Comparison of ENCODE assay signal across 17 cellular contexts in the genomic region with DNA sequence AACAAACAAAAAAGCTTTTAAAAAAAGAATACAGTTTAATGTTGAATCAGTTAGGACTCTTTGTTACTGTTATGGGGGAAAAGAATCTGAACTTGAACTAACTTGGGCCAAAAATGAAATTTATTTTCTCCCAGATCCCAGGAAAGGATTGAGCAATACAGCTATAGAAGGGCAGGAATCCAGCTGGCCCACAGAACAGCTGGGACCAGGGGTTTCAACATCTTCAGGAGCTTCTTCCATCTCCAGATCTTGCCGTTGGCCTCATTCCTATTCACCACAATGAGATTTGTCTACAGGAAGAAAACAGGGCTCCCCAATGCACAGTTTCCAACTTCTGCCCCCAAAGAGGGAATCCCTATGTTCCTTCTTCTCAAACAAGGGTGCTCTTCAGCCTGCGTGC. TPM values are rescaled to one million over a fixed set of nuclear protein-coding genes. Genes with fewer than 3 reads are reported as not detected.
DNase-seq lines count a peak whose midpoint lies in the region; ATAC-seq and TF ChIP-seq lines count a peak whose summit lies in the region.
"Had no signal": no experiment of that assay in that cellular context is flagged by ENCODE, and none has a peak within 500 bp of the region (broad histone marks: within the 10 kb centered on the region; RNA-seq: fewer than 3 reads in every experiment).

No MANE protein-coding gene starts in this region.

- intact Hi-C loops in left colon (cut with DNase I, micrococcal nuclease): no loop called here

- H3K9me3 ChIP-seq in tibial nerve: no peaks in the 10 kb centered on the region

- no peak for TF ChIP-seq CTCF in tibial nerve (IDR thresholded peaks at IDR 0.05)

- no peak for TF ChIP-seq POLR2A in tibial nerve (IDR thresholded peaks at IDR 0.05)

- no peak for ATAC-seq in left colon
- ATAC-seq: GM12878 had no signal

- peak overlapping the region in 2 of 4 donors; percentile 1 to 43 for H3K27ac ChIP-seq in tibial nerve

- peak; percentile 68 for DNase-seq in HCEC 1CT
- DNase-seq in epidermal melanocyte (ENCODE audit: insufficient read length, low spot score): peak; percentile 55
- peak; percentile 11 to 32 for DNase-seq in left colon
- DNase-seq in tibial nerve (ENCODE audit: low spot score in 2 of 2): peak; percentile 46 to 86
- DNase-seq in OCI-M2 (lab: John Stamatoyannopoulos, UW; ENCODE audit: unreplicated experiment): no peak
- DNase-seq in SHP77 (lab: John Stamatoyannopoulos, UW): no peak
- DNase-seq in activated CD4-positive, alpha-beta T cell treated with anti-CD3 and anti-CD28 coated beads, Interleukin-2, amount 50 U/mL, for 4 hours: no peak
- DNase-seq: activated CD4-positive, alpha-beta T cell treated with anti-CD3 and anti-CD28 coated beads, Interleukin-2, amount 50 U/mL, for 48 hours; anterior cingulate cortex; CD4-positive, CD25-positive, alpha-beta regulatory T cell; dermis blood vessel endothelial cell; DND-41; foreskin melanocyte; NCI-H2029; NCI-H748 treated with DMSO at 0.1 percent for 48 hours; nucleus accumbens had no signal

- TF ChIP-seq EP300 in tibial nerve (IDR thresholded peaks at IDR 0.05): peak in 1 of 2 donors; percentile 85

- H3K36me3 ChIP-seq in tibial nerve: no peaks in the 10 kb centered on the region

- H3K4me1 ChIP-seq in tibial nerve: peaks cover 0 to 12% (median 3%) of the 10 kb centered on the region in 4 donors

- H3K4me3 ChIP-seq in tibial nerve: no peak overlapping the region
- H3K4me3 ChIP-seq: GM12878 had no signal

- H3K27me3 ChIP-seq in tibial nerve: no peaks in the 10 kb centered on the region

- WGBS in tibial nerve, 2 donors: 62 to 81% methylated on average over 2 of the region's 2 CpGs

RNA-seq across cellular contexts. Expression of a gene that starts 43.2 kb away (rescaled TPM):
- total RNA-seq in left colon (10 to 100 TPM in 1 of 2 donors, 1 to 10 TPM in 1; 9.4 to 25.2 TPM), tibial nerve (100 to 1,000 TPM; 214 to 268 (median 232) TPM)

Comparison
In these comparisons a context has a peak if more than half of its experiments do, and no peak if none do; other contexts are left out.
1. DNase-seq: peak in HCEC 1CT (single experiment), epidermal melanocyte (single experiment), left colon (2 of 2) and tibial nerve (2 of 2); none in OCI-M2 (single experiment), SHP77 (0 of 2) and activated CD4-positive, alpha-beta T cell treated with anti-CD3 and anti-CD28 coated beads, Interleukin-2, amount 50 U/mL, for 4 hours (0 of 2).
2. RNA of a gene that starts 43.2 kb away (total RNA-seq): 214 to 268 TPM in tibial nerve; 9.4 to 25.2 TPM in left colon; every median in the first group is over 4 times any median in the second.